In genomic region chr4:37767546-37767945, GRCh38 we compare ENCODE assay signal across 8 cellular contexts. TPM values are rescaled to one million over a fixed set of nuclear protein-coding genes. Genes with fewer than 3 reads are reported as not detected.
DNase-seq lines count a peak whose midpoint lies in the region; ATAC-seq and TF ChIP-seq lines count a peak whose summit lies in the region.

No MANE protein-coding gene starts in this region.

- no peaks in the 10 kb centered on the region for H3K36me3 Mint-ChIP-seq in Calu3 (ENCODE audit: insufficient read depth, unreplicated experiment)
- H3K36me3 Mint-ChIP-seq in WTC11, result no peaks in the 10 kb centered on the region

- H3K4me1 Mint-ChIP-seq in Calu3 (ENCODE audit: low read depth, unreplicated experiment), result peaks cover 20% of the 10 kb centered on the region
- no peaks in the 10 kb centered on the region; the same call in 1 of the 2 replicates for H3K4me1 Mint-ChIP-seq in WTC11

- H3K4me3 Mint-ChIP-seq in Calu3 (ENCODE audit: low read depth, unreplicated experiment) (no peak overlapping the region), WTC11 (no peak overlapping the region)

- POLR2A ChIA-PET in WTC11 (lab: Charles Lee), result no interaction called here

- DNase-seq in Calu3 (peak; percentile 59), NCI-H187 (lab: John Stamatoyannopoulos, UW) (peak; percentile 94 to 95), astrocyte of the hippocampus (ENCODE audit: low read depth, low spot score) (peak; percentile 86), lower leg skin (ENCODE audit: low spot score in 2 of 2) (peak; percentile 64 to 92), pons (ENCODE audit: low spot score) (no peak), WTC11 (ENCODE audit: low spot score) (no peak)
- DNase-seq in effector CD4-positive, alpha-beta T cell, result no peak

- TF ChIP-seq CTCF in Calu3 (IDR thresholded peaks at IDR 0.05; ENCODE audit: unreplicated experiment) (no peak), lower leg skin (IDR thresholded peaks at IDR 0.05) (no peak), WTC11 (IDR thresholded peaks at IDR 0.05) (no peak)

- BruUV-seq in Calu3 (replicated peaks; lab: Mats Ljungman, UMichigan), result no TSS peak

- CTCF ChIA-PET in Calu3 (lab: Charles Lee), result no interaction called here
- CTCF ChIA-PET in WTC11 (lab: Charles Lee), result interaction anchor here (0.8 to 1.3 kb wide), 2 partner anchors 34 to 314 kb away, joined by 3 to 4 read pairs; a partner anchor contains a TSS

- H3K27me3 Mint-ChIP-seq in Calu3 (ENCODE audit: unreplicated experiment), result peaks cover 26% of the 10 kb centered on the region
- no peaks in the 10 kb centered on the region; the same call in 1 of the 2 replicates for H3K27me3 Mint-ChIP-seq in WTC11 (ENCODE audit: low read depth)

- no peak overlapping the region for H3K4me3 ChIP-seq in lower leg skin (ENCODE audit: low read depth, poor library complexity, severe bottlenecking)

- 19 to 33% methylated on average over 5 of the region's 5 CpGs for WGBS in lower leg skin, 2 donors

- no peak for ATAC-seq in GM19467 (IDR thresholded peaks at IDR 0.05; ENCODE audit: unreplicated experiment)
- ATAC-seq in WTC11, result no peak

- H3K9me3 Mint-ChIP-seq in Calu3 (ENCODE audit: low read depth, unreplicated experiment) (no peaks in the 10 kb centered on the region), WTC11 (peaks cover 4% of the 10 kb centered on the region; the same call in 1 of the 2 replicates)

- TF ChIP-seq POLR2A in lower leg skin (IDR thresholded peaks at IDR 0.05), result no peak

- H3K27ac Mint-ChIP-seq in Calu3 (ENCODE audit: unreplicated experiment) (no peak overlapping the region), WTC11 (no peak overlapping the region)

- intact Hi-C loops in Calu3 (cut with micrococcal nuclease; ENCODE audit: unreplicated experiment) (no loop called here), lower leg skin (cut with DNase I; ENCODE audit: low total_unique reads) (no loop called here)

TF ChIP-seq in WTC11, 78 proteins besides CTCF, POLR2A, EP300 and RAD21:
- no peak for TF ChIP-seq USF1 (CRISPR knock-in tag; IDR thresholded peaks at IDR 0.05)

RNA-seq across cellular contexts. Expression of gene PGM2, which starts 58.9 kb away (rescaled TPM):
- total RNA-seq in Calu3 (2022) (27.1 and 33.0 TPM in 2 replicates), lower leg skin (10 to 100 TPM; 52.7 to 83.9 (median 74.7) TPM), WTC11 (2021) (28.5 to 31.4 TPM (median 30.1 TPM) in 3 replicates)

Comparison
In these comparisons a context has a peak if more than half of its experiments do, and no peak if none do; other contexts are left out.
1. DNase-seq: peak in Calu3 (single experiment), NCI-H187 (2 of 2), astrocyte of the hippocampus (single experiment) and lower leg skin (2 of 2); none in effector CD4-positive, alpha-beta T cell (single experiment), pons (single experiment) and WTC11 (single experiment).